Comparison of ENCODE assay signal across 12 cellular contexts in the genomic region with DNA sequence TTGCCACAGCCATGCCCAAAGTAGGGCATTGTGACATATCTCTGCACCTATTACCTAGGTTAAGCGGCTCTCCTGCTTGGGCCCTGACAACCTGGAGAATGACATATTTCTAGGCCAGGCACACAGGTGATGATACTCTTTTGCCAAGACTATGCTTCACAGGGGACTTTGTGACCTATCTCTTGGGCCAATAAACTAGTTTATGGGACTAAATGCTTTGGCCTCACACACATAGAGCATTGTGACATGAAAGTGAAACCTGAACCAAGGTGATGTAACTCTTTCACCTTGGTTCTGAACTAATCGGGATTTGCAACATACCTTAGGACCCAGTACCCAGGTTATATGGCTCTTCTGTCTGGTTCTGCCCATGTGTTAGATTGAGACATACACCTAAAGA. TPM values are rescaled to one million over a fixed set of nuclear protein-coding genes. Genes with fewer than 3 reads are reported as not detected.
DNase-seq lines count a peak whose midpoint lies in the region; ATAC-seq lines count a peak whose summit lies in the region.
"Not testable (repeated sequence)": the region's sequence is repeated elsewhere in the genome, so short reads cannot be mapped to it uniquely, and the experiment has no call there.
"Had no signal": no experiment of that assay in that cellular context is flagged by ENCODE, and none has a peak within 500 bp of the region (broad histone marks: within the 10 kb centered on the region; RNA-seq: fewer than 3 reads in every experiment).

No MANE protein-coding gene starts in this region.

- not testable (repeated sequence) for DNase-seq in left lobe of liver (ENCODE audit: low spot score)

- peak; percentile 76 for ATAC-seq in left lobe of liver

RNA-seq across cellular contexts. Expression of a gene that starts 19.0 kb away (rescaled TPM):
- total RNA-seq in left lobe of liver: not detected
- total RNA-seq: A172; A673; B cell; Caco-2; Calu3; CD4-positive, alpha-beta memory T cell; CD4-positive, alpha-beta T cell; CD4-positive, CD25-positive, alpha-beta regulatory T cell; CD8-positive, alpha-beta memory T cell; CD8-positive, alpha-beta T cell; Daoy had no signal
